In the genomic region with DNA sequence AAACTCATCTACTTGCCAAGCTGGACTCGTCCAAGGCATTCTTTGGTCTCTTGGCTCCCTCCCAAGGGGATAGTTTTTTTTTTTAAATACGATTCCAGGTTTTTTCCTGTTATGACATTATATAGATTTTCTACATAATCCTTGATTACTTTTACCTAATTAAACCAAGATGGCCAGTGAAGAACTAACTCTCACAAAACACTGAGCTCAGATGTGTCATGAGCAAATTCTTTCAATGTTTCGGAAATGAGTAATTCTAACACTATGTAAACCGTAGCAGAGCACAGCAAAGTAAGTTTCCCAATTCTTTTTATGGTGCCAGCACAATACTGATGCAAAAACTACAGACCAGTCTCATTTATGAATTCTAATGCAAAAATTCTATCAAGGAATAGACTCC, we compare ENCODE assay signal across 14 cellular contexts. TPM values are rescaled to one million over a fixed set of nuclear protein-coding genes. Genes with fewer than 3 reads are reported as not detected.
DNase-seq lines count a peak whose midpoint lies in the region; ATAC-seq and TF ChIP-seq lines count a peak whose summit lies in the region.
"Had no signal": no experiment of that assay in that cellular context is flagged by ENCODE, and none has a peak within 500 bp of the region (broad histone marks: within the 10 kb centered on the region; RNA-seq: fewer than 3 reads in every experiment).

No MANE protein-coding gene starts in this region.

- DNase-seq in activated naive CD4-positive, alpha-beta T cell treated with anti-CD3 and anti-CD28 coated beads for 36 hours = no peak
- DNase-seq in foreskin fibroblast = peak; percentile 73 to 84
- no peak for DNase-seq in type B pancreatic cell (ENCODE audit: extremely low spot score, unreplicated experiment)
- no peak for DNase-seq in H7
- DNase-seq in mucosa of descending colon = no peak
- DNase-seq: BE2C; NCI-H446; stimulated activated CD4-positive, alpha-beta T cell treated with anti-CD3 and anti-CD28 coated beads, Interleukin-4, amount 100 ng/mL, for 1 hour had no signal

- H3K4me1 ChIP-seq in mucosa of descending colon (ENCODE audit: low read depth) = peaks cover 9% of the 10 kb centered on the region
- H3K4me1 ChIP-seq: BE2C had no signal

- peaks cover 8% of the 10 kb centered on the region for H3K36me3 Mint-ChIP-seq in activated naive CD4-positive, alpha-beta T cell treated with anti-CD3 and anti-CD28 coated beads, Interleukin-2, amount 50 U/mL, for 24 hours
- peaks cover 7% of the 10 kb centered on the region for H3K36me3 Mint-ChIP-seq in activated naive CD4-positive, alpha-beta T cell treated with anti-CD3 and anti-CD28 coated beads for 36 hours (ENCODE audit: low read depth)
- H3K36me3 Mint-ChIP-seq in type B pancreatic cell = peaks cover 8% of the 10 kb centered on the region

- no peak overlapping the region for H3K27ac Mint-ChIP-seq in activated naive CD4-positive, alpha-beta T cell treated with anti-CD3 and anti-CD28 coated beads, Interleukin-2, amount 50 U/mL, for 24 hours
- H3K27ac Mint-ChIP-seq in activated naive CD4-positive, alpha-beta T cell treated with anti-CD3 and anti-CD28 coated beads for 36 hours = no peak overlapping the region
- no peak overlapping the region for H3K27ac Mint-ChIP-seq in type B pancreatic cell
- H3K27ac Mint-ChIP-seq: T-helper 2 cell treated with Interferon-gamma antibody and Interleukin-4, amounts not matched to agents 5 μg/mL and 100 μg/mL, for 36 hours had no signal

- ATAC-seq in HG02981 (IDR thresholded peaks at IDR 0.05; ENCODE audit: unreplicated experiment) (no peak), mucosa of descending colon (no peak)

- intact Hi-C loops in activated naive CD4-positive, alpha-beta T cell treated with anti-CD3 and anti-CD28 coated beads for 36 hours (cut with micrococcal nuclease) = loop anchor here (5.0 kb wide), 2 partner anchors 37 to 262 kb away; partner anchors contain the start of gene PHLPP2
- intact Hi-C loops in mucosa of descending colon (cut with DNase I, micrococcal nuclease) = no loop called here

- H3K36me3 ChIP-seq in H7 (replicated peaks; ENCODE audit: control insufficient read depth, insufficient read depth, low read length) (no peaks in the 10 kb centered on the region), mucosa of descending colon (ENCODE audit: low read depth) (no peaks in the 10 kb centered on the region)

- peak overlapping the region; percentile 97 for H3K4me3 Mint-ChIP-seq in activated naive CD4-positive, alpha-beta T cell treated with anti-CD3 and anti-CD28 coated beads, Interleukin-2, amount 50 U/mL, for 24 hours
- H3K4me3 Mint-ChIP-seq in activated naive CD4-positive, alpha-beta T cell treated with anti-CD3 and anti-CD28 coated beads for 36 hours = no peak overlapping the region
- peak overlapping the region; percentile 97 for H3K4me3 Mint-ChIP-seq in type B pancreatic cell

- H3K27me3 Mint-ChIP-seq in activated naive CD4-positive, alpha-beta T cell treated with anti-CD3 and anti-CD28 coated beads, Interleukin-2, amount 50 U/mL, for 24 hours = no peaks in the 10 kb centered on the region
- H3K27me3 Mint-ChIP-seq in activated naive CD4-positive, alpha-beta T cell treated with anti-CD3 and anti-CD28 coated beads for 36 hours (ENCODE audit: low read depth) = no peaks in the 10 kb centered on the region
- no peaks in the 10 kb centered on the region for H3K27me3 Mint-ChIP-seq in type B pancreatic cell

- CTCF ChIA-PET in activated naive CD4-positive, alpha-beta T cell treated with anti-CD3 and anti-CD28 coated beads for 36 hours (lab: Charles Lee) = interaction anchor here (0.6 to 4.9 kb wide), 3 partner anchors 20 to 40 kb away, joined by 3 to 20 read pairs (median 3); no protein-coding TSS in a partner anchor

- H3K4me1 Mint-ChIP-seq in activated naive CD4-positive, alpha-beta T cell treated with anti-CD3 and anti-CD28 coated beads, Interleukin-2, amount 50 U/mL, for 24 hours = peaks cover 25% of the 10 kb centered on the region
- H3K4me1 Mint-ChIP-seq in activated naive CD4-positive, alpha-beta T cell treated with anti-CD3 and anti-CD28 coated beads for 36 hours (ENCODE audit: low read depth) = peaks cover 18% of the 10 kb centered on the region
- H3K4me1 Mint-ChIP-seq in type B pancreatic cell (ENCODE audit: unreplicated experiment) = peaks cover 11% of the 10 kb centered on the region

- no peaks in the 10 kb centered on the region for H3K9me3 Mint-ChIP-seq in activated naive CD4-positive, alpha-beta T cell treated with anti-CD3 and anti-CD28 coated beads, Interleukin-2, amount 50 U/mL, for 24 hours
- H3K9me3 Mint-ChIP-seq in activated naive CD4-positive, alpha-beta T cell treated with anti-CD3 and anti-CD28 coated beads for 36 hours = no peaks in the 10 kb centered on the region
- no peaks in the 10 kb centered on the region for H3K9me3 Mint-ChIP-seq in type B pancreatic cell

- peak overlapping the region; percentile 99 for H3K4me3 ChIP-seq in WI38 (ENCODE audit: low read depth, low read length)
- peak overlapping the region; percentile 18 to 96 for H3K4me3 ChIP-seq in foreskin fibroblast (ENCODE audit: low read depth in 1 of 2, low read length in 2 of 2)
- no peak overlapping the region for H3K4me3 ChIP-seq in H7 (ENCODE audit: insufficient read depth, low read depth, low read length)
- no peak overlapping the region for H3K4me3 ChIP-seq in mucosa of descending colon

- H3K9me3 ChIP-seq in mucosa of descending colon = no peaks in the 10 kb centered on the region
- H3K9me3 ChIP-seq: BE2C had no signal

- TF ChIP-seq CTCF in WI38 (IDR thresholded peaks at IDR 0.05; ENCODE audit: low read depth, low read length) (no peak), foreskin fibroblast (IDR thresholded peaks at IDR 0.05; ENCODE audit: low read depth, low read length) (no peak), type B pancreatic cell (conservative IDR thresholded peaks at IDR 0.05) (no peak), mucosa of descending colon (IDR thresholded peaks at IDR 0.05) (no peak)

- H3K27me3 ChIP-seq in H7 (ENCODE audit: control insufficient read depth, insufficient read depth, low read length) = no peaks in the 10 kb centered on the region
- H3K27me3 ChIP-seq: BE2C had no signal

RNA-seq across cellular contexts. Expression of gene ZNF23, which starts 1.8 kb away (rescaled TPM):
- 1 to 10 TPM; 6.9 to 7.1 TPM for total RNA-seq in activated naive CD4-positive, alpha-beta T cell treated with anti-CD3 and anti-CD28 coated beads for 36 hours
- total RNA-seq in type B pancreatic cell (ENCODE audit: low replicate concordance) = 9.8 and 11.1 TPM in 2 replicates
- 9.8 and 11.5 TPM in 2 replicates for total RNA-seq in H7 (2014; rRNA removed; shearing (Covaris generic))
- 1 to 10 TPM; 6.6 to 9.5 (median 6.7) TPM for total RNA-seq in mucosa of descending colon

RNA-seq across cellular contexts. Expression of gene TLE7, which starts 18.4 kb away (rescaled TPM):
- total RNA-seq in activated naive CD4-positive, alpha-beta T cell treated with anti-CD3 and anti-CD28 coated beads for 36 hours = not detected
- total RNA-seq in type B pancreatic cell (ENCODE audit: low replicate concordance) (not detected in 2 replicates), mucosa of descending colon (not detected)
- not detected in 2 replicates for total RNA-seq in H7 (2014; rRNA removed; shearing (Covaris generic))
- total RNA-seq: epithelial cell of proximal tubule, mesenteric fat pad had no signal

RNA-seq across cellular contexts. Expression of gene ZNF19, which starts 28.9 kb away (rescaled TPM):
- total RNA-seq in activated naive CD4-positive, alpha-beta T cell treated with anti-CD3 and anti-CD28 coated beads for 36 hours = 1 to 10 TPM; 1.2 to 1.6 TPM
- total RNA-seq in type B pancreatic cell (ENCODE audit: low replicate concordance) = 6.0 and 7.6 TPM in 2 replicates
- 1.7 and 2.6 TPM in 2 replicates for total RNA-seq in H7 (2014; rRNA removed; shearing (Covaris generic))
- 1 to 10 TPM; 7.4 to 8.5 (median 7.8) TPM for total RNA-seq in mucosa of descending colon

Comparison
In these comparisons a context has a peak if more than half of its experiments do, and no peak if none do; other contexts are left out.
1. DNase-seq: peak in foreskin fibroblast (2 of 2); none in activated naive CD4-positive, alpha-beta T cell treated with anti-CD3 and anti-CD28 coated beads for 36 hours (single experiment), type B pancreatic cell (single experiment), H7 (single experiment) and mucosa of descending colon (0 of 3).
2. H3K4me3 ChIP-seq: peak in WI38 (single experiment) and foreskin fibroblast (2 of 2); none in H7 (single experiment) and mucosa of descending colon (single experiment).